In the genomic region with DNA sequence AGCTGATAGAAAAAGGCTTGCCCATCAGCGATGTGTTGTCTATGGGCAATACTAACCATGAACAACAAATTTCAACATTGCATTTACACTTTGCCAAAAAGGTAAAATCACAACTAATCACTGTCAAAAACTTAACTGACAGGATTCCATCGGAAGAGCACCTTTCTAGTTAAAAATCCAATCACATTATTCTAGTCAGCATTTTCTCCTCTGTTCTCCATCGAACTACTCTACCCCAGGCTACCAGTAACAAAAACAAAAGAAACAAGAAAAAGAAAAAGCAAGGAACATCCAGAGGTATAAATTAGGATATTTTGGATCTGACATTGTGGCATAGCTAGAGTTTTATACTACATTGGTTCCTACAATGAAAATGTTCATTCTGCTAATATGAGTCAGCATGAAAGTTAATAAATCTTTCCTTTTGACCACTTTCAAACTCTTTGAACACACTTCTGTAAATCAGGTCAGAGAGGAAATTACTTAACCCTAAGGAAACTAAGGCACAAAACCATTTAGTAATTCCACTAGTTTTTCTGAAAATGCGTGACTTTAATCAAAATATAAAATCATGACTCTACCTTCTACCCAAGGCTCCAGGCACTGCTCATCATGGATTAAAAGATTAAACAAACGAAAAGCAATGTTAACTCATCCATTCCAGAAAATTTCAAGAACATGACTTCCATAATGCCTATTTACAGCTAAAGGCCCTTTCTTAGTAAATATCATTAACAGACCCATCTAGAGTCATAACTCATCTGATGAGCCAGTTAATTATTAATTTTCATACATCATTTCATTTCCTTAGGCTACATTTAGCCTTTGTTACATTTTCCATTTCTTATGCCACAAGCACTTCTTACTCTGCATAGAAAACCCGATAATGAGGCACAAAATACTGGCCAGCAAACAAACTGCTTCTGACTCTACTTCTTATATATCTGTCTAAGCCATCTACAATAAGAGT, we compare ENCODE assay signal across 1 cellular context.
TF ChIP-seq lines count a peak whose summit lies in the region.

No MANE protein-coding gene starts in this region.

TF ChIP-seq in GM12878, 131 proteins besides CTCF, POLR2A, EP300 and RAD21 (continued from another document):
- TF ChIP-seq, protein P1, sequence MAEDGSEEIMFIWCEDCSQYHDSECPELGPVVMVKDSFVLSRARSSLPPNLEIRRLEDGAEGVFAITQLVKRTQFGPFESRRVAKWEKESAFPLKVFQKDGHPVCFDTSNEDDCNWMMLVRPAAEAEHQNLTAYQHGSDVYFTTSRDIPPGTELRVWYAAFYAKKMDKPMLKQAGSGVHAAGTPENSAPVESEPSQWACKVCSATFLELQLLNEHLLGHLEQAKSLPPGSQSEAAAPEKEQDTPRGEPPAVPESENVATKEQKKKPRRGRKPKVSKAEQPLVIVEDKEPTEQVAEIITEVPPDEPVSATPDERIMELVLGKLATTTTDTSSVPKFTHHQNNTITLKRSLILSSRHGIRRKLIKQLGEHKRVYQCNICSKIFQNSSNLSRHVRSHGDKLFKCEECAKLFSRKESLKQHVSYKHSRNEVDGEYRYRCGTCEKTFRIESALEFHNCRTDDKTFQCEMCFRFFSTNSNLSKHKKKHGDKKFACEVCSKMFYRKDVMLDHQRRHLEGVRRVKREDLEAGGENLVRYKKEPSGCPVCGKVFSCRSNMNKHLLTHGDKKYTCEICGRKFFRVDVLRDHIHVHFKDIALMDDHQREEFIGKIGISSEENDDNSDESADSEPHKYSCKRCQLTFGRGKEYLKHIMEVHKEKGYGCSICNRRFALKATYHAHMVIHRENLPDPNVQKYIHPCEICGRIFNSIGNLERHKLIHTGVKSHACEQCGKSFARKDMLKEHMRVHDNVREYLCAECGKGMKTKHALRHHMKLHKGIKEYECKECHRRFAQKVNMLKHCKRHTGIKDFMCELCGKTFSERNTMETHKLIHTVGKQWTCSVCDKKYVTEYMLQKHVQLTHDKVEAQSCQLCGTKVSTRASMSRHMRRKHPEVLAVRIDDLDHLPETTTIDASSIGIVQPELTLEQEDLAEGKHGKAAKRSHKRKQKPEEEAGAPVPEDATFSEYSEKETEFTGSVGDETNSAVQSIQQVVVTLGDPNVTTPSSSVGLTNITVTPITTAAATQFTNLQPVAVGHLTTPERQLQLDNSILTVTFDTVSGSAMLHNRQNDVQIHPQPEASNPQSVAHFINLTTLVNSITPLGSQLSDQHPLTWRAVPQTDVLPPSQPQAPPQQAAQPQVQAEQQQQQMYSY (CRISPR knock-in tag; IDR thresholded peaks at IDR 0.05) = no peak
